Comparison of ENCODE assay signal across 8 cellular contexts in genomic region chr1:114581335-114582287, GRCh38. TPM values are rescaled to one million over a fixed set of nuclear protein-coding genes. Genes with fewer than 3 reads are reported as not detected.
DNase-seq lines count a peak whose midpoint lies in the region; ATAC-seq and TF ChIP-seq lines count a peak whose summit lies in the region.

Gene BCAS2 (minus strand): TSS chr1:114581615. CDS start chr1:114581591, 24 bp downstream.

- DNase-seq in DMS53 (lab: John Stamatoyannopoulos, UW) (peak; percentile 99), KG1 (lab: John Stamatoyannopoulos, UW) (peak; percentile 93), Panc1 (ENCODE audit: low read depth, low spot score) (peak; percentile 82)
- DNase-seq in activated T-cell treated with anti-CD3 and anti-CD28 coated beads, Interleukin-2, amount 50 U/mL, for 4 hours, result peak; percentile 92
- peak; percentile 87 to 89 for DNase-seq in stimulated activated CD8-positive, alpha-beta memory T cell treated with anti-CD3 and anti-CD28 coated beads, Interleukin-7, amount 100 ng/mL, for 1 hour (ENCODE audit: low read depth in 2 of 2)

- WGBS in esophagus, 2 donors, result 6% methylated on average over 40 of the region's 40 CpGs

- no peak for TF ChIP-seq CTCF in Panc1 (IDR thresholded peaks at IDR 0.05)

- peak within 1 kb of the TSS; percentile 80 to 90 for H3K4me3 ChIP-seq in Panc1 (ENCODE audit: low read depth in 2 of 2, low read length in 2 of 2)
- H3K4me3 ChIP-seq in esophagus (ENCODE audit: low read depth in 1 of 2, low read length in 2 of 2), result peak within 1 kb of the TSS; percentile 57 to 85
- peak within 1 kb of the TSS; percentile 87 for H3K4me3 ChIP-seq in mucosa of stomach (ENCODE audit: low read length)

- no peaks in the 10 kb centered on the region for H3K9me3 Mint-ChIP-seq in activated T-cell treated with anti-CD3 and anti-CD28 coated beads, Interleukin-2, amount 50 U/mL, for 4 hours

- TSS peak; percentile 88 for BruUV-seq in Panc1 (replicated peaks; lab: Mats Ljungman, UMichigan)

- in situ Hi-C loops in Panc1 (cut with HindIII; ENCODE audit: low pct_unique_long_range_greater_than_20kb, low sequenced_read_pairs), result no loop called here

- CTCF ChIA-PET in Panc1 (lab: Charles Lee), result no interaction called here

- H3K36me3 ChIP-seq in Panc1 (ENCODE audit: control insufficient read depth, insufficient read depth, low read length), result peaks cover 6% of the 10 kb centered on the region
- H3K36me3 ChIP-seq in esophagus (ENCODE audit: control insufficient read depth in 2 of 2, insufficient read depth in 2 of 2, low read length in 1 of 2), result peaks cover 3% of the 10 kb centered on the region in 2 donors
- peaks cover 4% of the 10 kb centered on the region for H3K36me3 ChIP-seq in mucosa of stomach (ENCODE audit: control insufficient read depth, insufficient read depth, low read length)

- ATAC-seq in GM21723 (IDR thresholded peaks at IDR 0.05; ENCODE audit: unreplicated experiment), result peak; percentile 99
- peak; percentile 99 for ATAC-seq in Panc1
- ATAC-seq in activated T-cell treated with anti-CD3 and anti-CD28 coated beads, Interleukin-2, amount 50 U/mL, for 4 hours, result peak; percentile 98

- H3K9ac ChIP-seq in mucosa of stomach (ENCODE audit: low read length), result peak within 1 kb of the TSS; percentile 94

- H3K4me1 ChIP-seq in Panc1 (ENCODE audit: control insufficient read depth, insufficient read depth, low read length) (no peaks in the 10 kb centered on the region; the same call in 1 of the 2 replicates), esophagus (ENCODE audit: control insufficient read depth in 2 of 2, insufficient read depth in 2 of 2, low read length in 1 of 2) (no peaks in the 10 kb centered on the region), mucosa of stomach (ENCODE audit: control insufficient read depth, insufficient read depth, low read length) (peaks cover 15% of the 10 kb centered on the region)

- peak within 1 kb of the TSS; percentile 96 for H3K4me3 Mint-ChIP-seq in activated T-cell treated with anti-CD3 and anti-CD28 coated beads, Interleukin-2, amount 50 U/mL, for 4 hours

- peaks cover 14% of the 10 kb centered on the region for H3K36me3 Mint-ChIP-seq in activated T-cell treated with anti-CD3 and anti-CD28 coated beads, Interleukin-2, amount 50 U/mL, for 4 hours (ENCODE audit: insufficient read depth)

- no peaks in the 10 kb centered on the region for H3K27me3 Mint-ChIP-seq in activated T-cell treated with anti-CD3 and anti-CD28 coated beads, Interleukin-2, amount 50 U/mL, for 4 hours (ENCODE audit: low read depth)

- peaks cover 29% of the 10 kb centered on the region for H3K4me1 Mint-ChIP-seq in activated T-cell treated with anti-CD3 and anti-CD28 coated beads, Interleukin-2, amount 50 U/mL, for 4 hours (ENCODE audit: low read depth)

- H3K27ac ChIP-seq in Panc1 (ENCODE audit: low read length), result peak within 1 kb of the TSS; percentile 87
- H3K27ac ChIP-seq in esophagus (ENCODE audit: low read depth in 2 of 2, low read length in 1 of 2), result peak within 1 kb of the TSS; percentile 92 to 97

- H3K9me3 ChIP-seq in Panc1 (ENCODE audit: control insufficient read depth, insufficient read depth, low read depth, low read length) (no peaks in the 10 kb centered on the region), esophagus (ENCODE audit: control insufficient read depth in 2 of 2, insufficient read depth in 1 of 2, low read depth in 1 of 2, low read length in 1 of 2) (no peaks in the 10 kb centered on the region), mucosa of stomach (ENCODE audit: control insufficient read depth, low read length) (no peaks in the 10 kb centered on the region)

- H3K27me3 ChIP-seq in Panc1 (ENCODE audit: control insufficient read depth, insufficient read depth, low read length), result no peaks in the 10 kb centered on the region
- H3K27me3 ChIP-seq in esophagus (ENCODE audit: control insufficient read depth in 1 of 2, insufficient read depth in 2 of 2, low read length in 2 of 2), result no peaks in the 10 kb centered on the region
- no peaks in the 10 kb centered on the region for H3K27me3 ChIP-seq in mucosa of stomach (ENCODE audit: control insufficient read depth, insufficient read depth, low read length)

- POLR2A ChIA-PET in Panc1 (lab: Charles Lee), result no interaction called here

- intact Hi-C loops in Panc1 (cut with micrococcal nuclease; ENCODE audit: unreplicated experiment), result no loop called here

RNA-seq across cellular contexts. Expression of gene BCAS2, which starts in this region (rescaled TPM):
- total RNA-seq in Panc1 (2021; ENCODE audit: unreplicated experiment), result 23.5 TPM
- 25.3 TPM for polyA plus RNA-seq in Panc1 (2012; ENCODE audit: insufficient read length)
- total RNA-seq in activated T-cell treated with anti-CD3 and anti-CD28 coated beads, Interleukin-2, amount 50 U/mL, for 4 hours, result 10 to 100 TPM; 62.4 to 65.4 (median 64.0) TPM
- 10 to 100 TPM; 32.3 to 32.7 TPM for polyA plus RNA-seq in esophagus

Comparison
In these comparisons a context has a peak if more than half of its experiments do, and no peak if none do; other contexts are left out.
1. Peak in every context shown above with its lines: DNase-seq, ATAC-seq, H3K4me3 ChIP-seq and H3K27ac ChIP-seq.